Comparison of ENCODE assay signal across 18 cellular contexts in genomic region chr2:85019121-85019520, GRCh38. TPM values are rescaled to one million over a fixed set of nuclear protein-coding genes. Genes with fewer than 3 reads are reported as not detected.
DNase-seq lines count a peak whose midpoint lies in the region; ATAC-seq, FAIRE-seq and TF ChIP-seq lines count a peak whose summit lies in the region.
"Had no signal": no experiment of that assay in that cellular context is flagged by ENCODE, and none has a peak within 500 bp of the region (broad histone marks: within the 10 kb centered on the region; RNA-seq: fewer than 3 reads in every experiment).

No MANE protein-coding gene starts in this region.

- peaks cover 23% of the 10 kb centered on the region for H3K4me1 Mint-ChIP-seq in progenitor cell of endocrine pancreas (ENCODE audit: low read depth)

- DNase-seq in activated CD4-positive, CD25-positive, alpha-beta regulatory T cell (lab: John Stamatoyannopoulos, UW), result no peak
- DNase-seq in RCC 7860 (ENCODE audit: low spot score), result peak; percentile 26
- DNase-seq in epithelial cell of prostate (ENCODE audit: low read depth, low spot score), result peak; percentile 63
- no peak for DNase-seq in progenitor cell of endocrine pancreas (ENCODE audit: low spot score, unreplicated experiment)
- no peak for DNase-seq in activated effector memory CD4-positive, alpha-beta T cell treated with Interleukin-2 at 50 U/mL for 16 hours
- DNase-seq: activated T-cell treated with anti-CD3 and anti-CD28 coated beads, Interleukin-2, amount 50 U/mL, for 4 hours; GDM1; MM.1S; NCI-H2029 treated with DMSO at 0.1 percent for 48 hours; NCI-H526; ovary; SW 1271 had no signal

- H3K27ac Mint-ChIP-seq in progenitor cell of endocrine pancreas, result peak overlapping the region; percentile 91

- H3K27me3 Mint-ChIP-seq in progenitor cell of endocrine pancreas, result no peaks in the 10 kb centered on the region

- H3K4me3 Mint-ChIP-seq in progenitor cell of endocrine pancreas (ENCODE audit: low read depth), result no peak overlapping the region
- H3K4me3 Mint-ChIP-seq: activated T-cell treated with anti-CD3 and anti-CD28 coated beads, Interleukin-2, amount 50 U/mL, for 4 hours had no signal

- peak; percentile 38 to 46 for ATAC-seq in activated CD4-positive, CD25-positive, alpha-beta regulatory T cell treated with anti-CD3 and anti-CD28 coated beads, Interleukin-2, amount 50 U/mL, for 24 hours
- no peak for ATAC-seq in GM19023 (IDR thresholded peaks at IDR 0.05; ENCODE audit: unreplicated experiment)
- ATAC-seq in HG03469 (IDR thresholded peaks at IDR 0.05; ENCODE audit: unreplicated experiment), result no peak
- ATAC-seq: Panc1 had no signal

- H3K9me3 Mint-ChIP-seq in progenitor cell of endocrine pancreas (ENCODE audit: low read depth), result no peaks in the 10 kb centered on the region
- H3K9me3 Mint-ChIP-seq: activated T-cell treated with anti-CD3 and anti-CD28 coated beads, Interleukin-2, amount 50 U/mL, for 4 hours had no signal

- peaks cover 12% of the 10 kb centered on the region for H3K36me3 Mint-ChIP-seq in progenitor cell of endocrine pancreas (ENCODE audit: insufficient read depth)

- peak overlapping the region; percentile 81 for H3K27ac ChIP-seq in epithelial cell of prostate
- H3K27ac ChIP-seq: coronary artery, ovary had no signal

- no peak for TF ChIP-seq CTCF in progenitor cell of endocrine pancreas (IDR thresholded peaks at IDR 0.05; ENCODE audit: unreplicated experiment)

- FAIRE-seq in RCC 7860 (lab: Jason Lieb, UNC), result peak; percentile 61
- FAIRE-seq: islet of Langerhans had no signal

RNA-seq across cellular contexts. Expression of gene KCMF1, which starts 48.2 kb away (rescaled TPM):
- 61.3 and 62.1 TPM in 2 replicates for total RNA-seq in progenitor cell of endocrine pancreas

Comparison
In these comparisons a context has a peak if more than half of its experiments do, and no peak if none do; other contexts are left out.
1. ATAC-seq: peak in activated CD4-positive, CD25-positive, alpha-beta regulatory T cell treated with anti-CD3 and anti-CD28 coated beads, Interleukin-2, amount 50 U/mL, for 24 hours (2 of 2); none in GM19023 (single experiment) and HG03469 (single experiment).
2. DNase-seq: peak in RCC 7860 (single experiment) and epithelial cell of prostate (single experiment); none in activated CD4-positive, CD25-positive, alpha-beta regulatory T cell (0 of 4), progenitor cell of endocrine pancreas (single experiment) and activated effector memory CD4-positive, alpha-beta T cell treated with Interleukin-2 at 50 U/mL for 16 hours (single experiment).